22 cellular contexts compared by ENCODE assay signal in the genomic region with DNA sequence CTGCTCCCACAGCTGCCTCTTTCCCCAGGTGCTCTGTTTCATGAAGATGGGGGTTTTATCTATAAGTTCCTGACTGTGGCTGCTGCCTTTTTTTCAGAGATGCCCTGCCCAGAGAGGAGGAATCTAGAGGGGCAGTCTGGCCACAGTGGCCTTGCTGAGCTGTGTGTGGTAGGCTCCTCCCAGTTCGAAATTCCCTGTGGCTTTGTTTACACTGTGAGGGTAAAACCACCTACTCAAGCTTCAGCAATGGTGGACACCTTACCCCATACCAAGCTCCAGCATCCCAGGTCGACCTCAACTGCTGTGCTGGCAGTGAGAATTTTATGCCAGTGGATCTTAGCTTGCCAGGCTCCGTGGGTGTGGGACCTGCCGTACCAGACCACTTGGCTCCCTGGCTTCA.
"Had no signal": no experiment of that assay in that cellular context is flagged by ENCODE, and none has a peak within 500 bp of the region (broad histone marks: within the 10 kb centered on the region; RNA-seq: fewer than 3 reads in every experiment).

No MANE protein-coding gene starts in this region.

- ATAC-seq: Panc1, PC-3 had no signal

- H3K27ac ChIP-seq: RWPE1, SJSA1, SK-N-MC had no signal

- H3K27me3 ChIP-seq: MG63, SJSA1 had no signal

- DNase-seq: Karpas-422; KBM-7; MG63; NCI-H1092; NCI-H1105 treated with DMSO at 0.1 percent for 48 hours; NCI-H1417 treated with DMSO at 0.1 percent for 48 hours; NCI-H146; NCI-H1694 treated with DMSO at 0.1 percent for 48 hours; NCI-H1930; NCI-H2081; NCI-H2107; NCI-H2227 treated with DMSO at 0.1 percent for 48 hours; NCI-H524 treated with DMSO at 0.1 percent for 48 hours; NCI-H69; NCI-H774; NK-92 treated with Interleukin-12 subunit alpha and Interleukin-12 subunit beta, amount 100 ng/mL, for 24 hours; PC-3; SIG-M5 had no signal

- H3K4me1 ChIP-seq: SJSA1 had no signal

- H3K4me3 ChIP-seq: MG63, SJSA1, SK-N-MC had no signal

- H3K36me3 ChIP-seq: MG63, SJSA1 had no signal
